Comparison of ENCODE assay signal across 8 cellular contexts in the genomic region with DNA sequence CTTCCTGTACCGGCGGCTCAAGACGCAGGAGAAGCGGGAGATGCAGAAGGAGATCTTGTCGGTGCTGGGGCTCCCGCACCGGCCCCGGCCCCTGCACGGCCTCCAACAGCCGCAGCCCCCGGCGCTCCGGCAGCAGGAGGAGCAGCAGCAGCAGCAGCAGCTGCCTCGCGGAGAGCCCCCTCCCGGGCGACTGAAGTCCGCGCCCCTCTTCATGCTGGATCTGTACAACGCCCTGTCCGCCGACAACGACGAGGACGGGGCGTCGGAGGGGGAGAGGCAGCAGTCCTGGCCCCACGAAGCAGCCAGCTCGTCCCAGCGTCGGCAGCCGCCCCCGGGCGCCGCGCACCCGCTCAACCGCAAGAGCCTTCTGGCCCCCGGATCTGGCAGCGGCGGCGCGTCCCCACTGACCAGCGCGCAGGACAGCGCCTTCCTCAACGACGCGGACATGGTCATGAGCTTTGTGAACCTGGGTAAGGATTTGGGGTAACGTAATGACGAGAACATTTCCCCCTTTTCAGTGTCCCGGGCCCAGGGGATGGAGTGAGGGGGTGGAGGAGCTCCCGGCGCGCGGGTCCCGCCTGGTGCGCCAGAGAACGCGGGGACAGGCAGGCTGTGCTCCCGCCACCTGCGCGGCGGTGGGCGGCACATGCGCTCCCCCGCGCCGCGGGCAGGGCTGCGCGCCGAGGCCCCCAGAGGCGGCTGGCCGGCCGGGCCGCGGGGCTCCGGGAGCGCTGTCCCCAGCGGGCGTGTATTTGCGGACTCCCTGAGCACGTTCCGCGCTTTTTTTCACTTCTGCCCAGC. TPM values are rescaled to one million over a fixed set of nuclear protein-coding genes. Genes with fewer than 3 reads are reported as not detected.
DNase-seq lines count a peak whose midpoint lies in the region; ATAC-seq and TF ChIP-seq lines count a peak whose summit lies in the region.

No MANE protein-coding gene starts in this region.

- H3K27me3 ChIP-seq in rectal smooth muscle tissue (ENCODE audit: control insufficient read depth, insufficient read depth, low read length): peaks cover 24% of the 10 kb centered on the region

- TF ChIP-seq POLR2A in GM18505 (IDR thresholded peaks at IDR 0.05; ENCODE audit: borderline replicate concordance, extremely low read depth, insufficient read depth, insufficient read length): no peak

- no peak overlapping the region for H3K9ac ChIP-seq in rectal smooth muscle tissue (ENCODE audit: low read length)

- TF ChIP-seq CTCF in AG10803 (conservative IDR thresholded peaks at IDR 0.05; ENCODE audit: low read length) (no peak), foreskin fibroblast (IDR thresholded peaks at IDR 0.05; ENCODE audit: low read depth, low read length) (no peak)

- H3K4me1 ChIP-seq in rectal smooth muscle tissue (ENCODE audit: control insufficient read depth, insufficient read depth, low read length): peaks cover 11% of the 10 kb centered on the region

- H3K27ac ChIP-seq in rectal smooth muscle tissue (ENCODE audit: low read depth, low read length): no peak overlapping the region

- H3K27me3 Mint-ChIP-seq in T-helper 17 cell (peaks cover 70% of the 10 kb centered on the region), immature natural killer cell (ENCODE audit: low read depth in 3 of 3) (peaks cover 17 to 36% (median 17%) of the 10 kb centered on the region in 3 donors)

- H3K4me1 Mint-ChIP-seq in T-helper 17 cell (peaks cover 18% of the 10 kb centered on the region), immature natural killer cell (peaks cover 8 to 17% of the 10 kb centered on the region in 2 donors)

- no peaks in the 10 kb centered on the region for H3K36me3 ChIP-seq in rectal smooth muscle tissue (ENCODE audit: control insufficient read depth, insufficient read depth, low read length)

- no peaks in the 10 kb centered on the region for H3K9me3 ChIP-seq in T-helper 17 cell (ENCODE audit: control insufficient read depth, low read length, poor library complexity, severe bottlenecking)

- H3K36me3 Mint-ChIP-seq in T-helper 17 cell (ENCODE audit: low read depth): peaks cover 5% of the 10 kb centered on the region
- peaks cover 0 to 2% (median 0%) of the 10 kb centered on the region in 3 donors for H3K36me3 Mint-ChIP-seq in immature natural killer cell

- H3K4me3 ChIP-seq in AG10803 (ENCODE audit: low read length) (peak overlapping the region; percentile 61), foreskin fibroblast (ENCODE audit: low read depth in 1 of 2, low read length in 2 of 2) (peak overlapping the region; percentile 26 to 44), rectal smooth muscle tissue (ENCODE audit: low read length) (peak overlapping the region; percentile 58)

- H3K4me3 Mint-ChIP-seq in T-helper 17 cell: peak overlapping the region; percentile 81
- H3K4me3 Mint-ChIP-seq in immature natural killer cell: no peak overlapping the region

- no peak overlapping the region for H3K27ac Mint-ChIP-seq in T-helper 17 cell
- no peak overlapping the region for H3K27ac Mint-ChIP-seq in immature natural killer cell

- DNase-seq in AG10803 (ENCODE audit: low read depth) (no peak), T-helper 17 cell (no peak), foreskin fibroblast (peak in 1 of 2 donors; percentile 44), immature natural killer cell (no peak), globus pallidus (ENCODE audit: low spot score) (no peak)

- ATAC-seq in GM18505 (IDR thresholded peaks at IDR 0.05; ENCODE audit: unreplicated experiment) (peak; percentile 4), T-helper 17 cell (no peak), HG02938 (IDR thresholded peaks at IDR 0.05; ENCODE audit: unreplicated experiment) (no peak)

- no peaks in the 10 kb centered on the region for H3K9me3 Mint-ChIP-seq in immature natural killer cell

RNA-seq across cellular contexts. Expression of a gene that starts 1.5 kb away (rescaled TPM):
- total RNA-seq in T-helper 17 cell: 10 to 100 TPM in 1 of 2 donors, under 1 TPM in 1; 0.45 to 16.8 TPM
- polyA plus RNA-seq in immature natural killer cell: under 1 TPM in 2 of 3 donors, not detected in 1; 0.13 to 0.22 TPM
